In the genomic region with DNA sequence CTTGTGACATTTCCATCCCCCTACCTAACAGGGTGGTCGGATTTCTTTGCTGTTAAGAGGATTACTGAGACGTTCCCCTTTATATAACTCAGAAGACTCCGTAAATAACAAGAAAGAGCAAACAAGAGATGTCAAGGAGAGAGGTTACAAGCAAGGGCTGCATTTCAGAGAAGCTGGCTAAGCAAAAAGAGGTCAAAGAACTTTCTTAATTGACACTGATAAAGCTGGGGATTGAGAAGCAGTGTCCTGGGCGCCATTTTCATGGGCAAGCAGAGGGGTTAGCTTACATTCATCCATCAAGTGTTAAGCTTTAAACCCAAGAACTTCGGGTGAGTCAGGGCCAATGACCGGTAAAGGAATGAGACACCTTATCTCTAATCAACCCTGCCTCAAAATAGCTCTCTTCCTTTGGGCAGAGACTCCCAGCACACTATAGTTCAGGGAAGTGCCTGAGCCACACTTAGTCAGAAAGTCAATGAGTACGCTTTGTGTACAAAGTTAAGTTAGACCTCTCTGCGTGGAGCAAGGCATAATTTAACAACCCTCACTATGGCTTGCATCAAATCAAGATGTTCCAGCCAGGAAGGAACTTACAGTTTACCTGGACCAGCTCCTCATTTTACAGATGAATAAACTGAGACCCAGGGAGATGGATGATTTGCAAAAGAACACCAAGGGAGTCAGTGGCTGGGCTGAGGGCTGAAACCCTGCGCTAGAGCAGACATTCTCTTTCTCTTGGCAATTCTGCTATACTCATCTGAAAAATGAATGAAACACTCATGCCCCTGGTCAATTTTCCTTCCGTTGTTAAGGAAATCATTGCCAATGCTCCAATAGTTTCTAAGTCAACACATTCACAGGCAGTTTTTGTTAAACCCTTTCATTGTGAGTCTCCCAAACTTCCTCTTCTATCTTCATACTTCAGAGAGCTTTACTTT, we compare ENCODE assay signal across 1 cellular context.
TF ChIP-seq lines count a peak whose summit lies in the region.

No MANE protein-coding gene starts in this region.

TF ChIP-seq in SK-N-SH, 30 proteins besides CTCF, POLR2A, EP300 and RAD21 (continued from another document):
- TF ChIP-seq, protein P1, sequence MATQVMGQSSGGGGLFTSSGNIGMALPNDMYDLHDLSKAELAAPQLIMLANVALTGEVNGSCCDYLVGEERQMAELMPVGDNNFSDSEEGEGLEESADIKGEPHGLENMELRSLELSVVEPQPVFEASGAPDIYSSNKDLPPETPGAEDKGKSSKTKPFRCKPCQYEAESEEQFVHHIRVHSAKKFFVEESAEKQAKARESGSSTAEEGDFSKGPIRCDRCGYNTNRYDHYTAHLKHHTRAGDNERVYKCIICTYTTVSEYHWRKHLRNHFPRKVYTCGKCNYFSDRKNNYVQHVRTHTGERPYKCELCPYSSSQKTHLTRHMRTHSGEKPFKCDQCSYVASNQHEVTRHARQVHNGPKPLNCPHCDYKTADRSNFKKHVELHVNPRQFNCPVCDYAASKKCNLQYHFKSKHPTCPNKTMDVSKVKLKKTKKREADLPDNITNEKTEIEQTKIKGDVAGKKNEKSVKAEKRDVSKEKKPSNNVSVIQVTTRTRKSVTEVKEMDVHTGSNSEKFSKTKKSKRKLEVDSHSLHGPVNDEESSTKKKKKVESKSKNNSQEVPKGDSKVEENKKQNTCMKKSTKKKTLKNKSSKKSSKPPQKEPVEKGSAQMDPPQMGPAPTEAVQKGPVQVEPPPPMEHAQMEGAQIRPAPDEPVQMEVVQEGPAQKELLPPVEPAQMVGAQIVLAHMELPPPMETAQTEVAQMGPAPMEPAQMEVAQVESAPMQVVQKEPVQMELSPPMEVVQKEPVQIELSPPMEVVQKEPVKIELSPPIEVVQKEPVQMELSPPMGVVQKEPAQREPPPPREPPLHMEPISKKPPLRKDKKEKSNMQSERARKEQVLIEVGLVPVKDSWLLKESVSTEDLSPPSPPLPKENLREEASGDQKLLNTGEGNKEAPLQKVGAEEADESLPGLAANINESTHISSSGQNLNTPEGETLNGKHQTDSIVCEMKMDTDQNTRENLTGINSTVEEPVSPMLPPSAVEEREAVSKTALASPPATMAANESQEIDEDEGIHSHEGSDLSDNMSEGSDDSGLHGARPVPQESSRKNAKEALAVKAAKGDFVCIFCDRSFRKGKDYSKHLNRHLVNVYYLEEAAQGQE (IDR thresholded peaks at IDR 0.05; ENCODE audit: low read depth, low read length): no peak
- no peak for TF ChIP-seq SIN3A (IDR thresholded peaks at IDR 0.05; ENCODE audit: borderline replicate concordance, low read depth, low read length)
- TF ChIP-seq NRF1 (IDR thresholded peaks at IDR 0.05; ENCODE audit: low read depth, low read length): no peak
- peak; percentile 79; the same call in 1 of the 2 replicates for TF ChIP-seq MEF2A (IDR thresholded peaks at IDR 0.05; ENCODE audit: borderline replicate concordance, low read depth)
- no peak for TF ChIP-seq CHD2 (IDR thresholded peaks at IDR 0.05; ENCODE audit: low read length, partially characterized antibody)
- TF ChIP-seq, protein P2, sequence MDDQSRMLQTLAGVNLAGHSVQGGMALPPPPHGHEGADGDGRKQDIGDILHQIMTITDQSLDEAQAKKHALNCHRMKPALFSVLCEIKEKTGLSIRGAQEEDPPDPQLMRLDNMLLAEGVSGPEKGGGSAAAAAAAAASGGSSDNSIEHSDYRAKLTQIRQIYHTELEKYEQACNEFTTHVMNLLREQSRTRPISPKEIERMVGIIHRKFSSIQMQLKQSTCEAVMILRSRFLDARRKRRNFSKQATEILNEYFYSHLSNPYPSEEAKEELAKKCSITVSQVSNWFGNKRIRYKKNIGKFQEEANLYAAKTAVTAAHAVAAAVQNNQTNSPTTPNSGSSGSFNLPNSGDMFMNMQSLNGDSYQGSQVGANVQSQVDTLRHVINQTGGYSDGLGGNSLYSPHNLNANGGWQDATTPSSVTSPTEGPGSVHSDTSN (IDR thresholded peaks at IDR 0.05): peak; percentile 38; the same call in 1 of the 2 replicates
- TF ChIP-seq TCF12 (IDR thresholded peaks at IDR 0.05): peak; percentile 46; the same call in 1 of the 2 replicates
- TF ChIP-seq RCOR1 (IDR thresholded peaks at IDR 0.05; ENCODE audit: low read length): no peak
- no peak for TF ChIP-seq GABPA (IDR thresholded peaks at IDR 0.05; ENCODE audit: low read depth)
- no peak for TF ChIP-seq MXI1 (IDR thresholded peaks at IDR 0.05; ENCODE audit: low read depth, low read length)
- 0 out of 2 replicates have a peak, but pooled peaks have one; percentile 17 for TF ChIP-seq NFIC (IDR thresholded peaks at IDR 0.05; ENCODE audit: borderline replicate concordance)
- no peak for TF ChIP-seq FOXM1 (IDR thresholded peaks at IDR 0.05; ENCODE audit: low read depth)
- TF ChIP-seq, protein P3, sequence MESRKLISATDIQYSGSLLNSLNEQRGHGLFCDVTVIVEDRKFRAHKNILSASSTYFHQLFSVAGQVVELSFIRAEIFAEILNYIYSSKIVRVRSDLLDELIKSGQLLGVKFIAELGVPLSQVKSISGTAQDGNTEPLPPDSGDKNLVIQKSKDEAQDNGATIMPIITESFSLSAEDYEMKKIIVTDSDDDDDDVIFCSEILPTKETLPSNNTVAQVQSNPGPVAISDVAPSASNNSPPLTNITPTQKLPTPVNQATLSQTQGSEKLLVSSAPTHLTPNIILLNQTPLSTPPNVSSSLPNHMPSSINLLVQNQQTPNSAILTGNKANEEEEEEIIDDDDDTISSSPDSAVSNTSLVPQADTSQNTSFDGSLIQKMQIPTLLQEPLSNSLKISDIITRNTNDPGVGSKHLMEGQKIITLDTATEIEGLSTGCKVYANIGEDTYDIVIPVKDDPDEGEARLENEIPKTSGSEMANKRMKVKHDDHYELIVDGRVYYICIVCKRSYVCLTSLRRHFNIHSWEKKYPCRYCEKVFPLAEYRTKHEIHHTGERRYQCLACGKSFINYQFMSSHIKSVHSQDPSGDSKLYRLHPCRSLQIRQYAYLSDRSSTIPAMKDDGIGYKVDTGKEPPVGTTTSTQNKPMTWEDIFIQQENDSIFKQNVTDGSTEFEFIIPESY (IDR thresholded peaks at IDR 0.05; ENCODE audit: borderline replicate concordance, low read depth): no peak
- no peak for TF ChIP-seq TAF1 (IDR thresholded peaks at IDR 0.05; ENCODE audit: borderline replicate concordance, low read depth, low read length)
- TF ChIP-seq EZH2phosphoT487 (IDR thresholded peaks at IDR 0.05; ENCODE audit: borderline replicate concordance, low read depth): no peak
- no peak for TF ChIP-seq POLR2AphosphoS5 (IDR thresholded peaks at IDR 0.05; ENCODE audit: low read depth, low read length)
- TF ChIP-seq, protein P4, sequence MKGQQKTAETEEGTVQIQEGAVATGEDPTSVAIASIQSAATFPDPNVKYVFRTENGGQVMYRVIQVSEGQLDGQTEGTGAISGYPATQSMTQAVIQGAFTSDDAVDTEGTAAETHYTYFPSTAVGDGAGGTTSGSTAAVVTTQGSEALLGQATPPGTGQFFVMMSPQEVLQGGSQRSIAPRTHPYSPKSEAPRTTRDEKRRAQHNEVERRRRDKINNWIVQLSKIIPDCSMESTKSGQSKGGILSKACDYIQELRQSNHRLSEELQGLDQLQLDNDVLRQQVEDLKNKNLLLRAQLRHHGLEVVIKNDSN (IDR thresholded peaks at IDR 0.05; ENCODE audit: borderline replicate concordance, low read depth): no peak
- 0 out of 2 replicates have a peak, but pooled peaks have one; percentile 41 for TF ChIP-seq YY1 (IDR thresholded peaks at IDR 0.05; ENCODE audit: low read depth)
- no peak for TF ChIP-seq GATA2 (CRISPR knock-in tag; IDR thresholded peaks at IDR 0.05)
- TF ChIP-seq FOSL2 (IDR thresholded peaks at IDR 0.05; ENCODE audit: borderline replicate concordance, low read depth): peak; percentile 57; the same call in 1 of the 2 replicates
- no peak for TF ChIP-seq ELF1 (IDR thresholded peaks at IDR 0.05)
- TF ChIP-seq SMC3 (IDR thresholded peaks at IDR 0.05; ENCODE audit: low read depth, low read length): no peak
- no peak for TF ChIP-seq RFX5 (IDR thresholded peaks at IDR 0.05; ENCODE audit: low read length)
- TF ChIP-seq, protein P5, sequence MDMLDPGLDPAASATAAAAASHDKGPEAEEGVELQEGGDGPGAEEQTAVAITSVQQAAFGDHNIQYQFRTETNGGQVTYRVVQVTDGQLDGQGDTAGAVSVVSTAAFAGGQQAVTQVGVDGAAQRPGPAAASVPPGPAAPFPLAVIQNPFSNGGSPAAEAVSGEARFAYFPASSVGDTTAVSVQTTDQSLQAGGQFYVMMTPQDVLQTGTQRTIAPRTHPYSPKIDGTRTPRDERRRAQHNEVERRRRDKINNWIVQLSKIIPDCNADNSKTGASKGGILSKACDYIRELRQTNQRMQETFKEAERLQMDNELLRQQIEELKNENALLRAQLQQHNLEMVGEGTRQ (IDR thresholded peaks at IDR 0.05; ENCODE audit: borderline replicate concordance, low read depth, low read length): no peak
- no peak for TF ChIP-seq TEAD4 (IDR thresholded peaks at IDR 0.05; ENCODE audit: borderline replicate concordance, insufficient read depth)
- peak; percentile 47; the same call in 1 of the 2 replicates for TF ChIP-seq RXRA (IDR thresholded peaks at IDR 0.05; ENCODE audit: borderline replicate concordance, low read depth)
- TF ChIP-seq, protein P6, sequence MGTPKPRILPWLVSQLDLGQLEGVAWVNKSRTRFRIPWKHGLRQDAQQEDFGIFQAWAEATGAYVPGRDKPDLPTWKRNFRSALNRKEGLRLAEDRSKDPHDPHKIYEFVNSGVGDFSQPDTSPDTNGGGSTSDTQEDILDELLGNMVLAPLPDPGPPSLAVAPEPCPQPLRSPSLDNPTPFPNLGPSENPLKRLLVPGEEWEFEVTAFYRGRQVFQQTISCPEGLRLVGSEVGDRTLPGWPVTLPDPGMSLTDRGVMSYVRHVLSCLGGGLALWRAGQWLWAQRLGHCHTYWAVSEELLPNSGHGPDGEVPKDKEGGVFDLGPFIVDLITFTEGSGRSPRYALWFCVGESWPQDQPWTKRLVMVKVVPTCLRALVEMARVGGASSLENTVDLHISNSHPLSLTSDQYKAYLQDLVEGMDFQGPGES (IDR thresholded peaks at IDR 0.05; ENCODE audit: low read depth, low read length): no peak
- no peak for TF ChIP-seq FOXJ3 (CRISPR knock-in tag; IDR thresholded peaks at IDR 0.05)
- TF ChIP-seq, protein P7, sequence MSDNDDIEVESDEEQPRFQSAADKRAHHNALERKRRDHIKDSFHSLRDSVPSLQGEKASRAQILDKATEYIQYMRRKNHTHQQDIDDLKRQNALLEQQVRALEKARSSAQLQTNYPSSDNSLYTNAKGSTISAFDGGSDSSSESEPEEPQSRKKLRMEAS (IDR thresholded peaks at IDR 0.05; ENCODE audit: low read depth): no peak
